Comparison of ENCODE assay signal across 8 cellular contexts in genomic region chr16:53457670-53458069, GRCh38. TPM values are rescaled to one million over a fixed set of nuclear protein-coding genes. Genes with fewer than 3 reads are reported as not detected.
DNase-seq lines count a peak whose midpoint lies in the region; ATAC-seq and TF ChIP-seq lines count a peak whose summit lies in the region.

No MANE protein-coding gene starts in this region.

- peaks cover 2% of the 10 kb centered on the region for H3K4me1 ChIP-seq in mesendoderm (ENCODE audit: control insufficient read depth, low read depth, low read length)
- no peaks in the 10 kb centered on the region for H3K4me1 ChIP-seq in aorta (ENCODE audit: control insufficient read depth in 1 of 2, insufficient read depth in 2 of 2, low read length in 2 of 2)

- H3K18ac ChIP-seq in mesendoderm (ENCODE audit: low read length), result no peak overlapping the region

- no peak overlapping the region for H3K56ac ChIP-seq in mesendoderm (ENCODE audit: low read length)

- no peaks in the 10 kb centered on the region for H3K36me3 ChIP-seq in mesendoderm (ENCODE audit: control insufficient read depth, insufficient read depth, low read length)
- peaks cover 7 to 8% of the 10 kb centered on the region in 2 donors for H3K36me3 ChIP-seq in aorta (ENCODE audit: control insufficient read depth in 1 of 2, insufficient read depth in 2 of 2, low read length in 1 of 2)

- TF ChIP-seq CTCF in endothelial cell (IDR thresholded peaks at IDR 0.05; ENCODE audit: unreplicated experiment) (no peak), chondrocyte (IDR thresholded peaks at IDR 0.05) (no peak)

- H3K27ac ChIP-seq in mesendoderm (ENCODE audit: low read depth, low read length) (no peak overlapping the region), aorta (ENCODE audit: low read depth in 1 of 2, low read length in 2 of 2) (no peak overlapping the region)

- H3K4me2 ChIP-seq in mesendoderm (ENCODE audit: low read length), result no peak overlapping the region

- no peaks in the 10 kb centered on the region for H3K9me3 ChIP-seq in aorta (ENCODE audit: control insufficient read depth, low read length)

- H3K4me3 Mint-ChIP-seq in endothelial cell (ENCODE audit: unreplicated experiment) (no peak overlapping the region), chondrocyte (ENCODE audit: unreplicated experiment) (no peak overlapping the region)

- no peak overlapping the region for H4K5ac ChIP-seq in mesendoderm (ENCODE audit: low read length)

- H3K27me3 ChIP-seq in mesendoderm (ENCODE audit: insufficient read depth, low read length, poor library complexity) (no peaks in the 10 kb centered on the region), aorta (ENCODE audit: control insufficient read depth in 1 of 2, insufficient read depth in 2 of 2, low read length in 1 of 2) (no peaks in the 10 kb centered on the region)

- peaks cover 18% of the 10 kb centered on the region for H3K36me3 Mint-ChIP-seq in endothelial cell (ENCODE audit: low read depth, unreplicated experiment)
- peaks cover 40% of the 10 kb centered on the region for H3K36me3 Mint-ChIP-seq in chondrocyte (ENCODE audit: low read depth)

- H3K79me1 ChIP-seq in mesendoderm (ENCODE audit: low read length), result no peaks in the 10 kb centered on the region

- no peak overlapping the region for H2AK5ac ChIP-seq in mesendoderm (ENCODE audit: low read length)

- H2BK5ac ChIP-seq in mesendoderm (ENCODE audit: low read length), result no peak overlapping the region

- H3K4me1 Mint-ChIP-seq in endothelial cell (ENCODE audit: unreplicated experiment) (peaks cover 8% of the 10 kb centered on the region), chondrocyte (ENCODE audit: low read depth) (no peaks in the 10 kb centered on the region)

- no peak overlapping the region for H3K9ac ChIP-seq in mesendoderm (ENCODE audit: low read length)

- H3K4me3 ChIP-seq in mesendoderm (ENCODE audit: low read length) (no peak overlapping the region), aorta (ENCODE audit: low read length in 2 of 2) (no peak overlapping the region)

- no peaks in the 10 kb centered on the region for H3K9me3 Mint-ChIP-seq in endothelial cell (ENCODE audit: unreplicated experiment)
- H3K9me3 Mint-ChIP-seq in chondrocyte (ENCODE audit: low read depth), result no peaks in the 10 kb centered on the region

- intact Hi-C loops in aorta (cut with DNase I), result no loop called here

- no CpG with 5 or more reads among the region's 2 CpGs for WGBS in mesendoderm (ENCODE audit: extremely low coverage, insufficient coverage, low lambda C conversion rate)
- WGBS in aorta, 2 donors, result 96 to 97% methylated on average over 2 of the region's 2 CpGs

- H3K27me3 Mint-ChIP-seq in endothelial cell (ENCODE audit: unreplicated experiment) (no peaks in the 10 kb centered on the region), chondrocyte (ENCODE audit: low read depth) (no peaks in the 10 kb centered on the region)

- H3K23ac ChIP-seq in mesendoderm (ENCODE audit: low read length), result no peak overlapping the region

- no peak overlapping the region for H4K8ac ChIP-seq in mesendoderm (ENCODE audit: low read depth, low read length)

- no peaks in the 10 kb centered on the region for H3K79me2 ChIP-seq in mesendoderm (ENCODE audit: control insufficient read depth, insufficient read depth, low read length)

- H2BK15ac ChIP-seq in mesendoderm (replicated peaks; ENCODE audit: low read depth), result no peak overlapping the region

- ATAC-seq in GM19324 (IDR thresholded peaks at IDR 0.05; ENCODE audit: low FRiP score, unreplicated experiment) (peak; percentile 100), HG03103 (IDR thresholded peaks at IDR 0.05; ENCODE audit: low read depth, unreplicated experiment) (peak; percentile 100), aorta (ENCODE audit: low FRiP score) (no peak)

- H3K27ac Mint-ChIP-seq in endothelial cell (ENCODE audit: unreplicated experiment), result no peak overlapping the region
- no peak overlapping the region for H3K27ac Mint-ChIP-seq in chondrocyte (ENCODE audit: unreplicated experiment)

- no peak overlapping the region for H3K4ac ChIP-seq in mesendoderm (ENCODE audit: low read depth, low read length)

- peak; percentile 61 to 65 for DNase-seq in activated CD4-positive, alpha-beta T cell treated with anti-CD3 and anti-CD28 coated beads for 4 hours
- DNase-seq in mesendoderm (peak; percentile 36), endothelial cell (ENCODE audit: low spot score) (no peak), COR-L47 (lab: John Stamatoyannopoulos, UW) (no peak), chondrocyte (ENCODE audit: low spot score) (no peak), aorta (no peak)

- no peak overlapping the region for H2BK120ac ChIP-seq in mesendoderm (ENCODE audit: low read depth, low read length)

RNA-seq across cellular contexts. Expression of gene RBL2, which starts 23.4 kb away (rescaled TPM):
- 6.2 TPM for polyA plus RNA-seq in mesendoderm (2013, experiment 1 of 2)
- polyA plus RNA-seq in mesendoderm (2013, experiment 2 of 2), result 5.9 TPM
- 38.0 TPM for total RNA-seq in endothelial cell (ENCODE audit: unreplicated experiment)
- 28.5 to 40.4 TPM (median 29.2 TPM) in 3 replicates for total RNA-seq in chondrocyte
- 10 to 100 TPM; 85.0 to 90.2 TPM for total RNA-seq in aorta
- polyA plus RNA-seq in aorta, result 10 to 100 TPM; 35.2 to 74.2 TPM

RNA-seq across cellular contexts. Expression of gene AKTIP, which starts 45.3 kb away (rescaled TPM):
- 15.0 TPM for polyA plus RNA-seq in mesendoderm (2013, experiment 1 of 2)
- 16.2 TPM for polyA plus RNA-seq in mesendoderm (2013, experiment 2 of 2)
- 22.4 TPM for total RNA-seq in endothelial cell (ENCODE audit: unreplicated experiment)
- total RNA-seq in chondrocyte, result 33.2 to 42.1 TPM (median 36.1 TPM) in 3 replicates
- 10 to 100 TPM; 47.1 to 50.6 TPM for total RNA-seq in aorta
- polyA plus RNA-seq in aorta, result 10 to 100 TPM; 48.9 to 73.0 TPM

Comparison
In these comparisons a context has a peak if more than half of its experiments do, and no peak if none do; other contexts are left out.
1. DNase-seq: peak in activated CD4-positive, alpha-beta T cell treated with anti-CD3 and anti-CD28 coated beads for 4 hours (2 of 2) and mesendoderm (single experiment); none in endothelial cell (single experiment), COR-L47 (single experiment), chondrocyte (single experiment) and aorta (0 of 2).